ENCODE assay signal across 1 cellular context in the genomic region with DNA sequence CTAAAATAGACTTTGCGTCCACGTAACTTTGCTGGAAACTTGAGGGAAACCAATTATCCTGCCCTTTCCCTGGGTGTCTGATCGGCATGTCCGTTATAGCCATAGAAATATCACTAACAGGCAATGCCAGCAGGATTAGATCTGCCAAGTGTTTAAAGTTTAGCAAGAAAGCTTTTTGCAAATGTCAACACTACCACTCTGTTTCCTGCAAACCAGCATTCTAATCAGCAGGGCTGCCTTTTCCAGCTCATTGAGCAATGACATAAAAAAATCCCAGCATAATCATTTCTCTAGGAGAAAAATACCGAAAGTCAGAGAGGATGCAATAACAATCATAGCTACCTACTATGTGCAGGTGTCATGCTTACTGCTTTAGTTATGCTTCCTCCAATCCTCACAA.
TF ChIP-seq lines count a peak whose summit lies in the region.

No MANE protein-coding gene starts in this region.

TF ChIP-seq in GM23338, 12 proteins besides CTCF, POLR2A, EP300 and RAD21:
- TF ChIP-seq, protein P1, sequence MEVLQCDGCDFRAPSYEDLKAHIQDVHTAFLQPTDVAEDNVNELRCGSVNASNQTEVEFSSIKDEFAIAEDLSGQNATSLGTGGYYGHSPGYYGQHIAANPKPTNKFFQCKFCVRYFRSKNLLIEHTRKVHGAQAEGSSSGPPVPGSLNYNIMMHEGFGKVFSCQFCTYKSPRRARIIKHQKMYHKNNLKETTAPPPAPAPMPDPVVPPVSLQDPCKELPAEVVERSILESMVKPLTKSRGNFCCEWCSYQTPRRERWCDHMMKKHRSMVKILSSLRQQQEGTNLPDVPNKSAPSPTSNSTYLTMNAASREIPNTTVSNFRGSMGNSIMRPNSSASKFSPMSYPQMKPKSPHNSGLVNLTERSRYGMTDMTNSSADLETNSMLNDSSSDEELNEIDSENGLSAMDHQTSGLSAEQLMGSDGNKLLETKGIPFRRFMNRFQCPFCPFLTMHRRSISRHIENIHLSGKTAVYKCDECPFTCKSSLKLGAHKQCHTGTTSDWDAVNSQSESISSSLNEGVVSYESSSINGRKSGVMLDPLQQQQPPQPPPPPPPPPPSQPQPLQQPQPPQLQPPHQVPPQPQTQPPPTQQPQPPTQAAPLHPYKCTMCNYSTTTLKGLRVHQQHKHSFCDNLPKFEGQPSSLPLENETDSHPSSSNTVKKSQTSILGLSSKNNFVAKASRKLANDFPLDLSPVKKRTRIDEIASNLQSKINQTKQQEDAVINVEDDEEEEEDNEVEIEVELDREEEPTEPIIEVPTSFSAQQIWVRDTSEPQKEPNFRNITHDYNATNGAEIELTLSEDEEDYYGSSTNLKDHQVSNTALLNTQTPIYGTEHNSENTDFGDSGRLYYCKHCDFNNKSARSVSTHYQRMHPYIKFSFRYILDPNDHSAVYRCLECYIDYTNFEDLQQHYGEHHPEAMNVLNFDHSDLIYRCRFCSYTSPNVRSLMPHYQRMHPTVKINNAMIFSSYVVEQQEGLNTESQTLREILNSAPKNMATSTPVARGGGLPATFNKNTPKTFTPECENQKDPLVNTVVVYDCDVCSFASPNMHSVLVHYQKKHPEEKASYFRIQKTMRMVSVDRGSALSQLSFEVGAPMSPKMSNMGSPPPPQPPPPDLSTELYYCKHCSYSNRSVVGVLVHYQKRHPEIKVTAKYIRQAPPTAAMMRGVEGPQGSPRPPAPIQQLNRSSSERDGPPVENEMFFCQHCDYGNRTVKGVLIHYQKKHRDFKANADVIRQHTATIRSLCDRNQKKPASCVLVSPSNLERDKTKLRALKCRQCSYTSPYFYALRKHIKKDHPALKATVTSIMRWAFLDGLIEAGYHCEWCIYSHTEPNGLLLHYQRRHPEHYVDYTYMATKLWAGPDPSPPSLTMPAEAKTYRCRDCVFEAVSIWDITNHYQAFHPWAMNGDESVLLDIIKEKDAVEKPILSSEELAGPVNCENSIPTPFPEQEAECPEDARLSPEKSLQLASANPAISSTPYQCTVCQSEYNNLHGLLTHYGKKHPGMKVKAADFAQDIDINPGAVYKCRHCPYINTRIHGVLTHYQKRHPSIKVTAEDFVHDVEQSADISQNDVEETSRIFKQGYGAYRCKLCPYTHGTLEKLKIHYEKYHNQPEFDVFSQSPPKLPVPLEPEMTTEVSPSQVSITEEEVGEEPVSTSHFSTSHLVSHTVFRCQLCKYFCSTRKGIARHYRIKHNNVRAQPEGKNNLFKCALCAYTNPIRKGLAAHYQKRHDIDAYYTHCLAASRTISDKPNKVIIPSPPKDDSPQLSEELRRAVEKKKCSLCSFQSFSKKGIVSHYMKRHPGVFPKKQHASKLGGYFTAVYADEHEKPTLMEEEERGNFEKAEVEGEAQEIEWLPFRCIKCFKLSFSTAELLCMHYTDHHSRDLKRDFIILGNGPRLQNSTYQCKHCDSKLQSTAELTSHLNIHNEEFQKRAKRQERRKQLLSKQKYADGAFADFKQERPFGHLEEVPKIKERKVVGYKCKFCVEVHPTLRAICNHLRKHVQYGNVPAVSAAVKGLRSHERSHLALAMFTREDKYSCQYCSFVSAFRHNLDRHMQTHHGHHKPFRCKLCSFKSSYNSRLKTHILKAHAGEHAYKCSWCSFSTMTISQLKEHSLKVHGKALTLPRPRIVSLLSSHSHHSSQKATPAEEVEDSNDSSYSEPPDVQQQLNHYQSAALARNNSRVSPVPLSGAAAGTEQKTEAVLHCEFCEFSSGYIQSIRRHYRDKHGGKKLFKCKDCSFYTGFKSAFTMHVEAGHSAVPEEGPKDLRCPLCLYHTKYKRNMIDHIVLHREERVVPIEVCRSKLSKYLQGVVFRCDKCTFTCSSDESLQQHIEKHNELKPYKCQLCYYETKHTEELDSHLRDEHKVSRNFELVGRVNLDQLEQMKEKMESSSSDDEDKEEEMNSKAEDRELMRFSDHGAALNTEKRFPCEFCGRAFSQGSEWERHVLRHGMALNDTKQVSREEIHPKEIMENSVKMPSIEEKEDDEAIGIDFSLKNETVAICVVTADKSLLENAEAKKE (CRISPR knock-in tag; IDR thresholded peaks at IDR 0.05), result no peak
- TF ChIP-seq ETS1 (IDR thresholded peaks at IDR 0.05) (no peak), EZH2 (IDR thresholded peaks at IDR 0.05; ENCODE audit: low read depth, unreplicated experiment) (no peak), JUNB (IDR thresholded peaks at IDR 0.05; ENCODE audit: unreplicated experiment) (no peak), CREB1 (CRISPR knock-in tag; IDR thresholded peaks at IDR 0.05; ENCODE audit: low read depth) (no peak), ZNF331 (CRISPR knock-in tag; IDR thresholded peaks at IDR 0.05; ENCODE audit: low read depth) (no peak), STAT1 (IDR thresholded peaks at IDR 0.05; ENCODE audit: unreplicated experiment) (no peak)
